In genomic region chr6:158818008-158818579, GRCh38 we compare ENCODE assay signal across 8 cellular contexts. TPM values are rescaled to one million over a fixed set of nuclear protein-coding genes. Genes with fewer than 3 reads are reported as not detected.
DNase-seq lines count a peak whose midpoint lies in the region; ATAC-seq and TF ChIP-seq lines count a peak whose summit lies in the region.

No MANE protein-coding gene starts in this region.

- peak overlapping the region; percentile 63 for H3K27ac ChIP-seq in cingulate gyrus (ENCODE audit: low read depth, low read length)
- peak overlapping the region; percentile 92 to 98 for H3K27ac ChIP-seq in left lung

- H3K4me3 ChIP-seq in left lung, result peak overlapping the region; percentile 80 to 86

- no peaks in the 10 kb centered on the region for H3K27me3 ChIP-seq in left lung

- H3K4me1 ChIP-seq in left lung, result peaks cover 15 to 42% of the 10 kb centered on the region in 2 donors

- intact Hi-C loops in left lung (cut with DNase I), result no loop called here

- DNase-seq in NCI-H1417 (lab: John Stamatoyannopoulos, UW) (peak; percentile 56 to 81 (median 80)), NCI-H1417 treated with DMSO at 0.1 percent for 48 hours (lab: John Stamatoyannopoulos, UW) (no peak), NCI-H2171 treated with DMSO at 0.1 percent for 48 hours (lab: John Stamatoyannopoulos, UW) (peak; percentile 67), left lung (peak; percentile 87 to 97)
- DNase-seq in activated CD4-positive, alpha-beta T cell treated with anti-CD3 and anti-CD28 coated beads for 48 hours, result peak; percentile 88
- DNase-seq in stimulated activated CD4-positive, alpha-beta T cell treated with anti-CD3 and anti-CD28 coated beads, Interleukin-4, amount 100 ng/mL, for 24 hours, result peak; percentile 83

- H3K9me3 ChIP-seq in left lung, result no peaks in the 10 kb centered on the region

- peaks cover 0 to 13% of the 10 kb centered on the region in 2 donors for H3K36me3 ChIP-seq in left lung

- ATAC-seq in HG02840 (IDR thresholded peaks at IDR 0.05; ENCODE audit: low FRiP score, unreplicated experiment), result peak; percentile 42
- ATAC-seq in left lung, result peak; percentile 80

- no peak for TF ChIP-seq CTCF in left lung (IDR thresholded peaks at IDR 0.05)

RNA-seq across cellular contexts. Expression of gene EZR, which starts 1.1 kb away (rescaled TPM):
- 100 to 1,000 TPM; 315 to 328 TPM for total RNA-seq in left lung
